Comparison of ENCODE assay signal across 8 cellular contexts in the genomic region with DNA sequence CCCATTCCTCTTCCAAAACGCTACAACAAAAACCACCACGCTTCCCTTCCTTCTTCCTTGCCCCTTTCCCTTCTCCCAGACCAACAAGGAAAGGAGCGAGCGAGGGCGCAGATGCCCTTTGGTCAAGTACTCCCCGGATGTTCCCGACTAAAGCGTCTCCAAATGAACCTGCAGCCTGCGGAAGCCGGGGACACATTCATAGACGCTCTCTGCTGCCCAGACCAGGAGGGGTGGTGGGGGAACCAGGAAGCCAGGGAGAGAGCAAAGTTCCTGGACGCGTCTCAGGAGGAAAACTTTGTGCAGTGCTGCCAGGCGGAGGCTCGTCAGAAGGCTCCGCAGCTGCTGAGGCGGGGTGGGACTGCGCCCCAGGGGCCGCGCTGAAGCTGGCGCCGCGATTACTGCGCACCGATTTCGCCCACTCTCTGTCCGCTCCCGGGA. TPM values are rescaled to one million over a fixed set of nuclear protein-coding genes. Genes with fewer than 3 reads are reported as not detected.
DNase-seq lines count a peak whose midpoint lies in the region; ATAC-seq and TF ChIP-seq lines count a peak whose summit lies in the region.

No MANE protein-coding gene starts in this region.

- under 1% methylated on average over 28 of the region's 28 CpGs for WGBS in smooth muscle cell (ENCODE audit: low lambda C conversion rate)

- peak; percentile 64 for DNase-seq in HT1080 (ENCODE audit: low read depth)
- DNase-seq in astrocyte of the spinal cord (ENCODE audit: low read depth, low spot score), result peak; percentile 66
- peak; percentile 35 for DNase-seq in iPS-NIHi11 (ENCODE audit: low spot score)
- peak; percentile 12 for DNase-seq in smooth muscle cell (lab: John Stamatoyannopoulos, UW; ENCODE audit: unreplicated experiment)
- DNase-seq in activated CD4-positive, alpha-beta T cell treated with anti-CD3 and anti-CD28 coated beads, Interleukin-2, amount 50 U/mL, for 1 hour, result no peak
- no peak for DNase-seq in stimulated activated CD4-positive, alpha-beta T cell treated with anti-CD3 and anti-CD28 coated beads, Interleukin-4, amount 100 ng/mL, for 4 hours

- in situ Hi-C loops in astrocyte of the spinal cord (cut with HindIII; ENCODE audit: low sequenced_read_pairs), result no loop called here

- peak overlapping the region; percentile 98 for H2AFZ ChIP-seq in smooth muscle cell (ENCODE audit: low read depth)

- TF ChIP-seq CTCF in astrocyte of the spinal cord (IDR thresholded peaks at IDR 0.05; ENCODE audit: low read depth, low read length) (no peak), smooth muscle cell (IDR thresholded peaks at IDR 0.05; ENCODE audit: borderline replicate concordance, insufficient read depth, poor library complexity, severe bottlenecking) (no peak)

- H3K79me2 ChIP-seq in smooth muscle cell (ENCODE audit: low read depth), result peaks cover 27% of the 10 kb centered on the region

- peak; percentile 35 for ATAC-seq in GM21381 (IDR thresholded peaks at IDR 0.05; ENCODE audit: unreplicated experiment)

- H3F3A ChIP-seq in smooth muscle cell (ENCODE audit: low read depth), result no peaks in the 10 kb centered on the region

- H3K4me3 ChIP-seq in BLaER1 treated with 17β-estradiol and CSF1 and Interleukin-3, amounts not matched to agents 10 nM and 100 nM, result peak overlapping the region; percentile 63 to 77 (median 68)
- H3K4me3 ChIP-seq in astrocyte of the spinal cord (ENCODE audit: low read depth, low read length) (peak overlapping the region; percentile 61), smooth muscle cell (peak overlapping the region; percentile 89)

- peaks cover 0 to 10% (median 0%) of the 10 kb centered on the region in 11 experiments; a peak in 1 of 22 replicates for H4K20me1 ChIP-seq in BLaER1 treated with 17β-estradiol and CSF1 and Interleukin-3, amounts not matched to agents 10 nM and 100 nM
- no peaks in the 10 kb centered on the region for H4K20me1 ChIP-seq in smooth muscle cell (ENCODE audit: low read depth)

- H3K27me3 ChIP-seq in BLaER1 treated with 17β-estradiol and CSF1 and Interleukin-3, amounts not matched to agents 10 nM and 100 nM, result peaks cover 21 to 40% (median 35%) of the 10 kb centered on the region in 11 experiments
- peaks cover 26% of the 10 kb centered on the region for H3K27me3 ChIP-seq in smooth muscle cell (ENCODE audit: low read depth)

- peak overlapping the region; percentile 89 to 100 (median 99) for H3K4me2 ChIP-seq in BLaER1 treated with 17β-estradiol and CSF1 and Interleukin-3, amounts not matched to agents 10 nM and 100 nM
- H3K4me2 ChIP-seq in smooth muscle cell, result peak overlapping the region; percentile 99

- peaks cover 0 to under 1% (median 0%) of the 10 kb centered on the region in 11 experiments; a peak in 1 of 22 replicates for H3K9me3 ChIP-seq in BLaER1 treated with 17β-estradiol and CSF1 and Interleukin-3, amounts not matched to agents 10 nM and 100 nM (replicated peaks in 1 of 11)
- H3K9me3 ChIP-seq in smooth muscle cell (replicated peaks; ENCODE audit: low read depth), result no peaks in the 10 kb centered on the region

- H3K9ac ChIP-seq in BLaER1 treated with 17β-estradiol and CSF1 and Interleukin-3, amounts not matched to agents 10 nM and 100 nM, result peak overlapping the region; percentile 44 to 76 (median 66)
- H3K9ac ChIP-seq in smooth muscle cell (ENCODE audit: low read depth), result peak overlapping the region; percentile 40

- peak overlapping the region in 5 of 11 experiments; percentile 36 to 49 (median 39); a peak in 5 of 22 replicates for H3K27ac ChIP-seq in BLaER1 treated with 17β-estradiol and CSF1 and Interleukin-3, amounts not matched to agents 10 nM and 100 nM
- peak overlapping the region; percentile 48 for H3K27ac ChIP-seq in smooth muscle cell (ENCODE audit: low read depth)

- peaks cover 4 to 22% (median 17%) of the 10 kb centered on the region in 10 experiments; a peak in 17 of 20 replicates for H3K4me1 ChIP-seq in BLaER1 treated with 17β-estradiol and CSF1 and Interleukin-3, amounts not matched to agents 10 nM and 100 nM
- H3K4me1 ChIP-seq in smooth muscle cell (ENCODE audit: low read depth), result peaks cover 5% of the 10 kb centered on the region

- no peaks in the 10 kb centered on the region for H3K36me3 ChIP-seq in BLaER1 treated with 17β-estradiol and CSF1 and Interleukin-3, amounts not matched to agents 10 nM and 100 nM
- no peaks in the 10 kb centered on the region for H3K36me3 ChIP-seq in smooth muscle cell (ENCODE audit: low read depth)

RNA-seq across cellular contexts. Expression of gene SEMA3D, which starts 0.8 kb away (rescaled TPM):
- total RNA-seq in HT1080 (2014; rRNA removed; shearing (Covaris generic)), result 1.2 and 1.5 TPM in 2 replicates
- 1.1 and 1.8 TPM in 2 replicates for polyA plus RNA-seq in HT1080 (2015; cell fraction: cytosol; rRNA removed)
- polyA plus RNA-seq in HT1080 (2015; cell fraction: nucleus; rRNA removed), result 2.8 and 2.9 TPM in 2 replicates
- total RNA-seq in smooth muscle cell, result 106 and 116 TPM in 2 replicates
- polyA plus RNA-seq in smooth muscle cell, result 9.8 and 31.4 TPM in 2 replicates

Comparison
In these comparisons a context has a peak if more than half of its experiments do, and no peak if none do; other contexts are left out.
1. DNase-seq: peak in HT1080 (single experiment), astrocyte of the spinal cord (single experiment), iPS-NIHi11 (single experiment) and smooth muscle cell (single experiment); none in activated CD4-positive, alpha-beta T cell treated with anti-CD3 and anti-CD28 coated beads, Interleukin-2, amount 50 U/mL, for 1 hour (single experiment) and stimulated activated CD4-positive, alpha-beta T cell treated with anti-CD3 and anti-CD28 coated beads, Interleukin-4, amount 100 ng/mL, for 4 hours (0 of 2).
2. RNA of gene SEMA3D, which starts 0.8 kb away (total RNA-seq): 106 to 116 TPM in smooth muscle cell; 1.2 to 1.5 TPM in HT1080; every median in the first group is over 10 times any median in the second.
3. Peak in every context shown above with its lines, with median percentiles within 50 percentile points of each other: H3K4me3 ChIP-seq.